8 cellular contexts compared by ENCODE assay signal in the genomic region with DNA sequence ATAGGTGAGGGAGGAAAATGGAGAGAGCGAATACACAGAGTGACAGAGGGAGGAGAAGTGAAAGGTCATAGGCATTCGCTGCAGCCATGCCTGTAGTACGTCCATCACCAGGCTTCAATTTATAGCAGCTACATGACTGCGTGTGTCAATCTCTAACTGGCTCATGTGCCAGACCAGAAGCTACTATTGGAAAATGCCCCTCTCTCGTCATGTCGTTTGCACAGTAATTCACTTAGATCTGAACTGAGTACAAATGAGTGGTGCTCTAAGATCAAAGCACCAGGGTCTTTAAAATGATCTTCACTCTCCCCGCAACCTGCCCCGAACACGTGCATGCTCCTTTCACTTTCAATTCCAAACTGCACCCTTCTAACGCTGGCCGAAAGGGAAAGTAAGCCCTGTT. TPM values are rescaled to one million over a fixed set of nuclear protein-coding genes. Genes with fewer than 3 reads are reported as not detected.
DNase-seq lines count a peak whose midpoint lies in the region; ATAC-seq, FAIRE-seq and TF ChIP-seq lines count a peak whose summit lies in the region.
"Had no signal": no experiment of that assay in that cellular context is flagged by ENCODE, and none has a peak within 500 bp of the region (broad histone marks: within the 10 kb centered on the region; RNA-seq: fewer than 3 reads in every experiment).

No MANE protein-coding gene starts in this region.

- H3K9me3 ChIP-seq in WERI-Rb-1 (ENCODE audit: severe bottlenecking), result peaks cover 8% of the 10 kb centered on the region

- H3K36me3 Mint-ChIP-seq in activated CD8-positive, alpha-beta T cell treated with anti-CD3 and anti-CD28 coated beads, Interleukin-2, amount 10 ng/mL, durations not matched to agents 7 days and 5 days (ENCODE audit: low read depth), result peaks cover 32% of the 10 kb centered on the region
- H3K36me3 Mint-ChIP-seq in stimulated activated effector memory CD8-positive, alpha-beta T cell treated with anti-CD3 and anti-CD28 coated beads, Interleukin-12 subunit alpha, Interleukin-12 subunit beta, amount 100 ng/mL, for 72 hours, result no peaks in the 10 kb centered on the region

- no peaks in the 10 kb centered on the region; the same call in 1 of the 2 replicates for H3K36me3 ChIP-seq in WERI-Rb-1

- no peak for TF ChIP-seq POLR2A in GM12891 (IDR thresholded peaks at IDR 0.05; ENCODE audit: low read depth, low read length)

- H3K27ac Mint-ChIP-seq in activated CD8-positive, alpha-beta T cell treated with anti-CD3 and anti-CD28 coated beads, Interleukin-2, amount 10 ng/mL, durations not matched to agents 7 days and 5 days, result peak overlapping the region; percentile 78
- no peak overlapping the region for H3K27ac Mint-ChIP-seq in stimulated activated effector memory CD8-positive, alpha-beta T cell treated with anti-CD3 and anti-CD28 coated beads, Interleukin-12 subunit alpha, Interleukin-12 subunit beta, amount 100 ng/mL, for 72 hours

- H3K27me3 ChIP-seq in WERI-Rb-1 (ENCODE audit: insufficient read depth, low read depth, severe bottlenecking), result no peaks in the 10 kb centered on the region

- peak overlapping the region; percentile 64 for H3K4me3 Mint-ChIP-seq in activated CD8-positive, alpha-beta T cell treated with anti-CD3 and anti-CD28 coated beads, Interleukin-2, amount 10 ng/mL, durations not matched to agents 7 days and 5 days
- H3K4me3 Mint-ChIP-seq in stimulated activated effector memory CD8-positive, alpha-beta T cell treated with anti-CD3 and anti-CD28 coated beads, Interleukin-12 subunit alpha, Interleukin-12 subunit beta, amount 100 ng/mL, for 72 hours, result peak overlapping the region; percentile 63

- H3K4me1 Mint-ChIP-seq in activated CD8-positive, alpha-beta T cell treated with anti-CD3 and anti-CD28 coated beads, Interleukin-2, amount 10 ng/mL, durations not matched to agents 7 days and 5 days (ENCODE audit: low read depth), result peaks cover 16% of the 10 kb centered on the region
- peaks cover 13% of the 10 kb centered on the region for H3K4me1 Mint-ChIP-seq in stimulated activated effector memory CD8-positive, alpha-beta T cell treated with anti-CD3 and anti-CD28 coated beads, Interleukin-12 subunit alpha, Interleukin-12 subunit beta, amount 100 ng/mL, for 72 hours

- POLR2A ChIA-PET in activated CD8-positive, alpha-beta T cell treated with anti-CD3 and anti-CD28 coated beads, Interleukin-2, amount 10 ng/mL, durations not matched to agents 7 days and 5 days (lab: Charles Lee), result no interaction called here

- no peaks in the 10 kb centered on the region for H3K27me3 Mint-ChIP-seq in activated CD8-positive, alpha-beta T cell treated with anti-CD3 and anti-CD28 coated beads, Interleukin-2, amount 10 ng/mL, durations not matched to agents 7 days and 5 days (ENCODE audit: low read depth)

- DNase-seq in NCI-H2029 treated with DMSO at 0.1 percent for 48 hours (lab: John Stamatoyannopoulos, UW) (peak; percentile 61), fibroblast of villous mesenchyme (ENCODE audit: low read depth) (no peak), GM12891 (ENCODE audit: insufficient read length, low spot score) (no peak), WERI-Rb-1 (no peak), NCI-H524 (lab: John Stamatoyannopoulos, UW) (no peak)
- DNase-seq in activated CD8-positive, alpha-beta T cell treated with anti-CD3 and anti-CD28 coated beads, Interleukin-2, amount 10 ng/mL, durations not matched to agents 7 days and 5 days, result peak; percentile 68
- DNase-seq in stimulated activated effector memory CD8-positive, alpha-beta T cell treated with anti-CD3 and anti-CD28 coated beads, Interleukin-12 subunit alpha, Interleukin-12 subunit beta, amount 100 ng/mL, for 72 hours (ENCODE audit: low spot score in 2 of 2), result no peak
- DNase-seq: GOT3 had no signal

- no peak overlapping the region for H3K27ac ChIP-seq in WERI-Rb-1

- TF ChIP-seq CTCF in fibroblast of villous mesenchyme (IDR thresholded peaks at IDR 0.05; ENCODE audit: insufficient read depth, low read depth, low read length) (no peak), WERI-Rb-1 (IDR thresholded peaks at IDR 0.05; ENCODE audit: low read depth, low read length) (no peak)

- CTCF ChIA-PET in activated CD8-positive, alpha-beta T cell treated with anti-CD3 and anti-CD28 coated beads, Interleukin-2, amount 10 ng/mL, durations not matched to agents 7 days and 5 days (lab: Charles Lee), result no interaction called here

- peak; percentile 90 for ATAC-seq in activated CD8-positive, alpha-beta T cell treated with anti-CD3 and anti-CD28 coated beads, Interleukin-2, amount 10 ng/mL, durations not matched to agents 7 days and 5 days
- peak; percentile 76 for ATAC-seq in stimulated activated effector memory CD8-positive, alpha-beta T cell treated with anti-CD3 and anti-CD28 coated beads, Interleukin-12 subunit alpha, Interleukin-12 subunit beta, amount 100 ng/mL, for 72 hours

- FAIRE-seq in GM12891 (lab: Jason Lieb, UNC), result no peak

- peaks cover 38% of the 10 kb centered on the region for H3K9me3 Mint-ChIP-seq in activated CD8-positive, alpha-beta T cell treated with anti-CD3 and anti-CD28 coated beads, Interleukin-2, amount 10 ng/mL, durations not matched to agents 7 days and 5 days (ENCODE audit: insufficient read depth)
- peaks cover 20% of the 10 kb centered on the region for H3K9me3 Mint-ChIP-seq in stimulated activated effector memory CD8-positive, alpha-beta T cell treated with anti-CD3 and anti-CD28 coated beads, Interleukin-12 subunit alpha, Interleukin-12 subunit beta, amount 100 ng/mL, for 72 hours

- H3K4me3 ChIP-seq in fibroblast of villous mesenchyme (ENCODE audit: low read depth, low read length) (peak overlapping the region; percentile 21), WERI-Rb-1 (ENCODE audit: low read depth, low read length) (no peak overlapping the region)

TF ChIP-seq in GM12891, 5 proteins besides CTCF, POLR2A, EP300 and RAD21:
- no peak for TF ChIP-seq TAF1 (IDR thresholded peaks at IDR 0.05; ENCODE audit: low read depth, low read length)
- no peak for TF ChIP-seq PAX5 (IDR thresholded peaks at IDR 0.05; ENCODE audit: insufficient read depth, low read length, severe bottlenecking)
- no peak for TF ChIP-seq POLR2AphosphoS5 (IDR thresholded peaks at IDR 0.05; ENCODE audit: low read depth, low read length)
- TF ChIP-seq SPI1 (IDR thresholded peaks at IDR 0.05; ENCODE audit: low read depth, low read length), result no peak
- TF ChIP-seq POU2F2 (IDR thresholded peaks at IDR 0.05; ENCODE audit: low read depth, low read length), result no peak
TF ChIP-seq in GM12891: peak in this region for 0.

RNA-seq across cellular contexts. Expression of a gene that starts 51.3 kb away (rescaled TPM):
- 1 to 10 TPM; 6.2 to 6.3 TPM for total RNA-seq in activated CD8-positive, alpha-beta T cell treated with anti-CD3 and anti-CD28 coated beads, Interleukin-2, amount 10 ng/mL, durations not matched to agents 7 days and 5 days
- total RNA-seq in fibroblast of villous mesenchyme, result 38.0 and 44.1 TPM in 2 replicates
- 0.15 TPM for polyA plus RNA-seq in GM12891 (2012; ENCODE audit: low read depth, missing spikeins)

Comparison
In these comparisons a context has a peak if more than half of its experiments do, and no peak if none do; other contexts are left out.
1. DNase-seq: peak in NCI-H2029 treated with DMSO at 0.1 percent for 48 hours (single experiment) and activated CD8-positive, alpha-beta T cell treated with anti-CD3 and anti-CD28 coated beads, Interleukin-2, amount 10 ng/mL, durations not matched to agents 7 days and 5 days (single experiment); none in fibroblast of villous mesenchyme (single experiment), stimulated activated effector memory CD8-positive, alpha-beta T cell treated with anti-CD3 and anti-CD28 coated beads, Interleukin-12 subunit alpha, Interleukin-12 subunit beta, amount 100 ng/mL, for 72 hours (0 of 2), GM12891 (single experiment), WERI-Rb-1 (single experiment) and NCI-H524 (0 of 2).